Comparison of ENCODE assay signal across 15 cellular contexts in genomic region chr6:137782166-137783039, GRCh38.
DNase-seq lines count a peak whose midpoint lies in the region; ATAC-seq and TF ChIP-seq lines count a peak whose summit lies in the region.
"Had no signal": no experiment of that assay in that cellular context is flagged by ENCODE, and none has a peak within 500 bp of the region (broad histone marks: within the 10 kb centered on the region; RNA-seq: fewer than 3 reads in every experiment).

No MANE protein-coding gene starts in this region.

- ATAC-seq in gastroesophageal sphincter = no peak
- no peak for ATAC-seq in CD8-positive, alpha-beta T cell
- ATAC-seq in activated T-cell treated with anti-CD3 and anti-CD28 coated beads, Interleukin-2, amount 50 U/mL, for 72 hours (replicated peaks in 1 of 2) = no peak

- intact Hi-C loops in CD8-positive, alpha-beta T cell (cut with DNase I, micrococcal nuclease) = no loop called here

- no peak for TF ChIP-seq EP300 in gastroesophageal sphincter (IDR thresholded peaks at IDR 0.05)

- peaks cover 0 to 2% of the 10 kb centered on the region in 2 donors for H3K27me3 Mint-ChIP-seq in CD8-positive, alpha-beta memory T cell
- no peaks in the 10 kb centered on the region for H3K27me3 Mint-ChIP-seq in CD8-positive, alpha-beta T cell (ENCODE audit: low read depth)
- peaks cover under 1% of the 10 kb centered on the region for H3K27me3 Mint-ChIP-seq in activated T-cell treated with anti-CD3 and anti-CD28 coated beads, Interleukin-2, amount 50 U/mL, for 72 hours (ENCODE audit: low read depth)

- no peaks in the 10 kb centered on the region for H4K20me1 ChIP-seq in Karpas-422 (ENCODE audit: insufficient read depth, low read depth, low read length)
- no peaks in the 10 kb centered on the region for H4K20me1 ChIP-seq in smooth muscle cell (ENCODE audit: low read depth)
- H4K20me1 ChIP-seq: BLaER1 had no signal

- H3K4me1 ChIP-seq in CD8-positive, alpha-beta memory T cell (ENCODE audit: insufficient read depth, low read length) = no peaks in the 10 kb centered on the region
- H3K4me1 ChIP-seq in Karpas-422 (ENCODE audit: low read length) (no peaks in the 10 kb centered on the region), gastroesophageal sphincter (peaks cover 6 to 41% (median 12%) of the 10 kb centered on the region in 3 donors), smooth muscle cell (ENCODE audit: low read depth) (no peaks in the 10 kb centered on the region)
- no peaks in the 10 kb centered on the region for H3K4me1 ChIP-seq in CD8-positive, alpha-beta T cell (ENCODE audit: insufficient read depth, low read length)

- TF ChIP-seq CTCF in gastroesophageal sphincter (IDR thresholded peaks at IDR 0.05) (no peak), smooth muscle cell (IDR thresholded peaks at IDR 0.05; ENCODE audit: borderline replicate concordance, insufficient read depth, poor library complexity, severe bottlenecking) (no peak)
- no peak for TF ChIP-seq CTCF in CD8-positive, alpha-beta T cell (IDR thresholded peaks at IDR 0.05)

- no peak overlapping the region for H3K4me3 ChIP-seq in CD8-positive, alpha-beta memory T cell (ENCODE audit: low read length)
- H3K4me3 ChIP-seq in Karpas-422 (ENCODE audit: low read length) = no peak overlapping the region
- H3K4me3 ChIP-seq in gastroesophageal sphincter = no peak overlapping the region
- H3K4me3 ChIP-seq in smooth muscle cell = no peak overlapping the region
- no peak overlapping the region for H3K4me3 ChIP-seq in CD8-positive, alpha-beta T cell (ENCODE audit: low read depth, low read length)
- H3K4me3 ChIP-seq: BLaER1, GM23248 had no signal

- H3K4me1 Mint-ChIP-seq in CD8-positive, alpha-beta memory T cell = no peaks in the 10 kb centered on the region
- no peaks in the 10 kb centered on the region for H3K4me1 Mint-ChIP-seq in CD8-positive, alpha-beta T cell (ENCODE audit: low read depth)
- peaks cover 1% of the 10 kb centered on the region for H3K4me1 Mint-ChIP-seq in activated T-cell treated with anti-CD3 and anti-CD28 coated beads, Interleukin-2, amount 50 U/mL, for 72 hours (ENCODE audit: low read depth)

- DNase-seq in CD8-positive, alpha-beta memory T cell = no peak
- DNase-seq in Karpas-422 (peak; percentile 31), smooth muscle cell (lab: John Stamatoyannopoulos, UW; ENCODE audit: unreplicated experiment) (no peak), hippocampal formation (lab: John Stamatoyannopoulos, UW) (no peak), AG08395 (ENCODE audit: low spot score) (no peak)
- DNase-seq in CD8-positive, alpha-beta T cell = no peak
- DNase-seq in activated T-cell treated with anti-CD3 and anti-CD28 coated beads, Interleukin-2, amount 50 U/mL, for 72 hours = no peak
- DNase-seq: AML-193, DND-41, GDM1, GM23248, H7, Kasumi-1 had no signal

- no peak overlapping the region for H3K27ac ChIP-seq in CD8-positive, alpha-beta memory T cell (ENCODE audit: low read depth, low read length)
- H3K27ac ChIP-seq in Karpas-422 (ENCODE audit: low read length) (no peak overlapping the region), gastroesophageal sphincter (peak overlapping the region; percentile 70 to 93 (median 86)), smooth muscle cell (ENCODE audit: low read depth) (no peak overlapping the region)
- H3K27ac ChIP-seq in CD8-positive, alpha-beta T cell (ENCODE audit: low read depth, low read length) = no peak overlapping the region
- H3K27ac ChIP-seq: BLaER1, GM23248 had no signal

- no peaks in the 10 kb centered on the region for H3K9me2 ChIP-seq in Karpas-422 (replicated peaks; ENCODE audit: insufficient read depth, low read length)

- CTCF ChIA-PET in CD8-positive, alpha-beta memory T cell (lab: Charles Lee) = no interaction called here
- CTCF ChIA-PET in CD8-positive, alpha-beta T cell (lab: Charles Lee) = no interaction called here

- peak overlapping the region in 5 of 8 donors; percentile 5 to 85 (median 52) for H3K27ac Mint-ChIP-seq in CD8-positive, alpha-beta memory T cell
- H3K27ac Mint-ChIP-seq in CD8-positive, alpha-beta T cell = no peak overlapping the region
- H3K27ac Mint-ChIP-seq in activated T-cell treated with anti-CD3 and anti-CD28 coated beads, Interleukin-2, amount 50 U/mL, for 72 hours = no peak overlapping the region

- no peaks in the 10 kb centered on the region for H3F3A ChIP-seq in smooth muscle cell (ENCODE audit: low read depth)

- H3K9ac ChIP-seq in Karpas-422 (ENCODE audit: low read length) (no peak overlapping the region), smooth muscle cell (ENCODE audit: low read depth) (no peak overlapping the region)
- H3K9ac ChIP-seq: BLaER1, GM23248 had no signal

- H3K9me3 ChIP-seq in CD8-positive, alpha-beta memory T cell (ENCODE audit: low read length) = no peaks in the 10 kb centered on the region
- no peaks in the 10 kb centered on the region for H3K9me3 ChIP-seq in Karpas-422 (ENCODE audit: low read length)
- H3K9me3 ChIP-seq in gastroesophageal sphincter = no peaks in the 10 kb centered on the region
- H3K9me3 ChIP-seq in smooth muscle cell (replicated peaks; ENCODE audit: low read depth) = no peaks in the 10 kb centered on the region
- no peaks in the 10 kb centered on the region for H3K9me3 ChIP-seq in CD8-positive, alpha-beta T cell (ENCODE audit: low read length)
- H3K9me3 ChIP-seq: BLaER1 had no signal

- H3K4me3 Mint-ChIP-seq in CD8-positive, alpha-beta memory T cell = no peak overlapping the region
- no peak overlapping the region for H3K4me3 Mint-ChIP-seq in CD8-positive, alpha-beta T cell
- H3K4me3 Mint-ChIP-seq in activated T-cell treated with anti-CD3 and anti-CD28 coated beads, Interleukin-2, amount 50 U/mL, for 72 hours = no peak overlapping the region

- H3K36me3 ChIP-seq in CD8-positive, alpha-beta memory T cell (ENCODE audit: insufficient read depth, low read length) = no peaks in the 10 kb centered on the region
- no peaks in the 10 kb centered on the region for H3K36me3 ChIP-seq in Karpas-422 (ENCODE audit: insufficient read depth, low read length)
- no peaks in the 10 kb centered on the region for H3K36me3 ChIP-seq in gastroesophageal sphincter
- H3K36me3 ChIP-seq in smooth muscle cell (ENCODE audit: low read depth) = no peaks in the 10 kb centered on the region
- H3K36me3 ChIP-seq in CD8-positive, alpha-beta T cell (ENCODE audit: insufficient read depth, low read length) = no peaks in the 10 kb centered on the region
- H3K36me3 ChIP-seq: BLaER1 had no signal

- 89 to 96% methylated on average over 7 to 10 of the region's 10 CpGs for WGBS in gastroesophageal sphincter (ENCODE audit: low coverage in 1 of 2), 2 donors
- 90% methylated on average over 10 of the region's 10 CpGs for WGBS in smooth muscle cell (ENCODE audit: low lambda C conversion rate)

- POLR2A ChIA-PET in CD8-positive, alpha-beta memory T cell (lab: Charles Lee) = no interaction called here
- POLR2A ChIA-PET in CD8-positive, alpha-beta T cell (lab: Charles Lee) = interaction anchor here (0.7 kb wide), 1 partner anchor 83 kb away, joined by 5 read pairs; no protein-coding TSS in a partner anchor

- no peaks in the 10 kb centered on the region for H3K27me3 ChIP-seq in CD8-positive, alpha-beta memory T cell (ENCODE audit: insufficient read depth, low read length, poor library complexity, severe bottlenecking)
- H3K27me3 ChIP-seq in Karpas-422 (ENCODE audit: low read length) (no peaks in the 10 kb centered on the region), gastroesophageal sphincter (no peaks in the 10 kb centered on the region), smooth muscle cell (ENCODE audit: low read depth) (no peaks in the 10 kb centered on the region)
- no peaks in the 10 kb centered on the region for H3K27me3 ChIP-seq in CD8-positive, alpha-beta T cell (ENCODE audit: insufficient read depth, low read length)
- H3K27me3 ChIP-seq: BLaER1 had no signal

- TF ChIP-seq POLR2A in gastroesophageal sphincter (IDR thresholded peaks at IDR 0.05) = no peak

- H3K9me3 Mint-ChIP-seq in CD8-positive, alpha-beta memory T cell = no peaks in the 10 kb centered on the region
- no peaks in the 10 kb centered on the region for H3K9me3 Mint-ChIP-seq in CD8-positive, alpha-beta T cell
- no peaks in the 10 kb centered on the region for H3K9me3 Mint-ChIP-seq in activated T-cell treated with anti-CD3 and anti-CD28 coated beads, Interleukin-2, amount 50 U/mL, for 72 hours

- H3K4me2 ChIP-seq in Karpas-422 (ENCODE audit: low read depth, low read length, poor library complexity, severe bottlenecking) (no peak overlapping the region), smooth muscle cell (no peak overlapping the region)
- H3K4me2 ChIP-seq: BLaER1 had no signal

- H3K79me2 ChIP-seq in Karpas-422 (ENCODE audit: low read length) (no peaks in the 10 kb centered on the region), smooth muscle cell (ENCODE audit: low read depth) (no peaks in the 10 kb centered on the region)

- no peak overlapping the region for H2AFZ ChIP-seq in Karpas-422 (ENCODE audit: low read length)
- peak overlapping the region; percentile 55 for H2AFZ ChIP-seq in smooth muscle cell (ENCODE audit: low read depth)
- H2AFZ ChIP-seq: GM23248 had no signal

- H3K36me3 Mint-ChIP-seq in CD8-positive, alpha-beta memory T cell = peaks cover 0 to 2% (median 0%) of the 10 kb centered on the region in 3 donors
- H3K36me3 Mint-ChIP-seq in CD8-positive, alpha-beta T cell = no peaks in the 10 kb centered on the region
- H3K36me3 Mint-ChIP-seq in activated T-cell treated with anti-CD3 and anti-CD28 coated beads, Interleukin-2, amount 50 U/mL, for 72 hours (ENCODE audit: insufficient read depth in 2 of 2) = no peaks in the 10 kb centered on the region

Comparison
In these comparisons a context has a peak if more than half of its experiments do, and no peak if none do; other contexts are left out.
1. H3K27ac ChIP-seq: peak in gastroesophageal sphincter (4 of 4); none in CD8-positive, alpha-beta memory T cell (single experiment), Karpas-422 (single experiment), smooth muscle cell (single experiment) and CD8-positive, alpha-beta T cell (single experiment).
2. H3K27ac Mint-ChIP-seq: peak in CD8-positive, alpha-beta memory T cell (5 of 8); none in CD8-positive, alpha-beta T cell (single experiment) and activated T-cell treated with anti-CD3 and anti-CD28 coated beads, Interleukin-2, amount 50 U/mL, for 72 hours (single experiment).